In the genomic region with DNA sequence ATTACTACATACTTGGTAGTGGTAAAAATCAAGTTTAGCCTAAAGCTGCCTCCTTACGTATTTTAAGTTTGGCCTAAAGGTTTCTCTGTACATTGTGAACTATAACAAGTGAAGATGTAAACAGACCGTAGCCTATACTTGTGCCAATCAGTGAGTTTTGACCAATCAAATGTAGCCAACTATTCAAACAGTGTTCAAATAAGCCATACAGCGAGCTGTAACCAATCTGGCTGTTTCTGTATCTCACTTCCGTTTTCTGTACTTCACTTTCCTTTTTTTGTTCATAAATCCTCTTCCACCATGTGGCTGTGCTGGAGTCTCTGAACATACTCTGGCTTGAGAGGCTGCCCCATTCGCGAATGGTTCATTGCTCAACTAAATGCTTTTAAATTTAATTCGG, we compare ENCODE assay signal across 16 cellular contexts.
"Had no signal": no experiment of that assay in that cellular context is flagged by ENCODE, and none has a peak within 500 bp of the region (broad histone marks: within the 10 kb centered on the region; RNA-seq: fewer than 3 reads in every experiment).

No MANE protein-coding gene starts in this region.

- H3K27ac Mint-ChIP-seq: activated T-helper 17 cell treated with anti-CD3 and anti-CD28 coated beads, Interleukin-2, amount 50 U/mL, for 72 hours; mesothelial cell of epicardium; stimulated activated naive CD8-positive, alpha-beta T cell treated with anti-CD3 and anti-CD28 coated beads, Interleukin-15, amount 100 ng/mL, for 72 hours had no signal

- H3K27me3 ChIP-seq: gastrocnemius medialis, heart right ventricle, ovary, sigmoid colon, testis had no signal

- ATAC-seq: activated T-helper 17 cell treated with anti-CD3 and anti-CD28 coated beads, Interleukin-2, amount 50 U/mL, for 72 hours; gastrocnemius medialis; heart right ventricle; lower lobe of right lung; stimulated activated naive CD8-positive, alpha-beta T cell treated with anti-CD3 and anti-CD28 coated beads, Interleukin-15, amount 100 ng/mL, for 72 hours had no signal

- H3K4me1 Mint-ChIP-seq: activated T-helper 17 cell treated with anti-CD3 and anti-CD28 coated beads, Interleukin-2, amount 50 U/mL, for 72 hours; stimulated activated naive CD8-positive, alpha-beta T cell treated with anti-CD3 and anti-CD28 coated beads, Interleukin-15, amount 100 ng/mL, for 72 hours had no signal

- H3K36me3 ChIP-seq: gastrocnemius medialis, heart right ventricle, lower lobe of right lung, ovary, sigmoid colon had no signal

- H3K9me3 ChIP-seq: gastrocnemius medialis, heart right ventricle, lower lobe of right lung, ovary, sigmoid colon, testis had no signal

- H3K4me3 Mint-ChIP-seq: activated T-helper 17 cell treated with anti-CD3 and anti-CD28 coated beads, Interleukin-2, amount 50 U/mL, for 72 hours; mesothelial cell of epicardium; stimulated activated naive CD8-positive, alpha-beta T cell treated with anti-CD3 and anti-CD28 coated beads, Interleukin-15, amount 100 ng/mL, for 72 hours had no signal

- H3K27me3 Mint-ChIP-seq: activated T-helper 17 cell treated with anti-CD3 and anti-CD28 coated beads, Interleukin-2, amount 50 U/mL, for 72 hours; stimulated activated naive CD8-positive, alpha-beta T cell treated with anti-CD3 and anti-CD28 coated beads, Interleukin-15, amount 100 ng/mL, for 72 hours had no signal

- H3K4me1 ChIP-seq: gastrocnemius medialis, lower lobe of right lung, sigmoid colon, testis had no signal

- DNase-seq: activated CD4-positive, CD25-positive, alpha-beta regulatory T cell treated with anti-CD3 and anti-CD28 coated beads, Interleukin-2, amount 50 U/mL, for 72 hours; activated naive CD4-positive, alpha-beta T cell treated with Interleukin-2 at 50 U/mL for 16 hours; anterior cingulate cortex; dorsolateral prefrontal cortex; erythroblast; gastrocnemius medialis; heart right ventricle; lower lobe of right lung; ovary; sigmoid colon; stimulated activated CD4-positive, alpha-beta T cell treated with anti-CD3 and anti-CD28 coated beads, Interleukin-1b, Interleukin-23, amount 100 ng/mL, for 48 hours; stimulated activated naive CD8-positive, alpha-beta T cell treated with anti-CD3 and anti-CD28 coated beads, Interleukin-15, amount 100 ng/mL, for 72 hours; T1000; testis had no signal

- H3K4me3 ChIP-seq: dorsolateral prefrontal cortex, gastrocnemius medialis, heart right ventricle, lower lobe of right lung, ovary, sigmoid colon, testis had no signal

- H3K27ac ChIP-seq: dorsolateral prefrontal cortex, gastrocnemius medialis, heart right ventricle, lower lobe of right lung, ovary, sigmoid colon, testis had no signal
